In genomic region chr20:54879393-54879792, GRCh38 we compare ENCODE assay signal across 39 cellular contexts.
"Had no signal": no experiment of that assay in that cellular context is flagged by ENCODE, and none has a peak within 500 bp of the region (broad histone marks: within the 10 kb centered on the region; RNA-seq: fewer than 3 reads in every experiment).

No MANE protein-coding gene starts in this region.

- H3K27me3 ChIP-seq: adrenal gland, ascending aorta, body of pancreas, brain microvascular endothelial cell, breast epithelium, cardiac muscle cell had no signal

- H3K4me3 Mint-ChIP-seq: activated naive CD4-positive, alpha-beta T cell treated with anti-CD3 and anti-CD28 coated beads for 36 hours; activated naive CD4-positive, alpha-beta T cell treated with anti-CD3 and anti-CD28 coated beads, Interleukin-2, amount 10 ng/mL, durations not matched to agents 7 days and 5 days; activated naive CD4-positive, alpha-beta T cell treated with anti-CD3 and anti-CD28 coated beads, Interleukin-2, amount 50 U/mL, for 24 hours; activated naive CD8-positive, alpha-beta T cell; activated naive CD8-positive, alpha-beta T cell treated with anti-CD3 and anti-CD28 coated beads for 36 hours; activated naive CD8-positive, alpha-beta T cell treated with anti-CD3 and anti-CD28 coated beads, Interleukin-2, amount 10 ng/mL, durations not matched to agents 7 days and 5 days; activated naive CD8-positive, alpha-beta T cell treated with anti-CD3 and anti-CD28 coated beads, Interleukin-2, amount 50 U/mL, for 24 hours; activated T-cell treated with anti-CD3 and anti-CD28 coated beads, Interleukin-2, amount 50 U/mL, for 24 hours; activated T-cell treated with anti-CD3 and anti-CD28 coated beads, Interleukin-2, amount 50 U/mL, for 4 hours; activated T-cell treated with anti-CD3 and anti-CD28 coated beads, Interleukin-2, amount 50 U/mL, for 72 hours; activated T-helper 1 cell treated with anti-CD3 and anti-CD28 coated beads, Interleukin-12 subunit alpha, Interleukin-12 subunit beta, Interleukin-2, Interleukin-4 antibody, amounts not matched to agents 30 ng/mL and 10 ng/mL and 1 ng/mL, durations not matched to agents 14 hours and 24 hours and 36 hours; activated T-helper 17 cell treated with anti-CD3 and anti-CD28 coated beads, Interleukin-2, amount 50 U/mL, for 72 hours; brain; central memory CD8-positive, alpha-beta T cell had no signal

- H3K9me3 ChIP-seq: adrenal gland, ascending aorta, body of pancreas had no signal

- H3K9me3 Mint-ChIP-seq: activated naive CD4-positive, alpha-beta T cell treated with anti-CD3 and anti-CD28 coated beads, Interleukin-2, amount 50 U/mL, for 24 hours; central memory CD8-positive, alpha-beta T cell had no signal

- H3K36me3 Mint-ChIP-seq: activated naive CD4-positive, alpha-beta T cell treated with anti-CD3 and anti-CD28 coated beads, Interleukin-2, amount 10 ng/mL, durations not matched to agents 7 days and 5 days; activated naive CD4-positive, alpha-beta T cell treated with anti-CD3 and anti-CD28 coated beads, Interleukin-2, amount 50 U/mL, for 24 hours; activated naive CD4-positive, alpha-beta T cell treated with anti-CD3 and anti-CD28 coated beads, Interleukin-2, amount 50 U/mL, for 72 hours; activated naive CD8-positive, alpha-beta T cell; activated naive CD8-positive, alpha-beta T cell treated with anti-CD3 and anti-CD28 coated beads for 36 hours; activated naive CD8-positive, alpha-beta T cell treated with anti-CD3 and anti-CD28 coated beads, Interleukin-2, amount 10 ng/mL, durations not matched to agents 7 days and 5 days; brain had no signal

- H3K27me3 Mint-ChIP-seq: activated naive CD4-positive, alpha-beta T cell treated with anti-CD3 and anti-CD28 coated beads, Interleukin-2, amount 10 ng/mL, durations not matched to agents 7 days and 5 days; activated naive CD8-positive, alpha-beta T cell; activated naive CD8-positive, alpha-beta T cell treated with anti-CD3 and anti-CD28 coated beads for 36 hours; activated naive CD8-positive, alpha-beta T cell treated with anti-CD3 and anti-CD28 coated beads, Interleukin-2, amount 10 ng/mL, durations not matched to agents 7 days and 5 days; activated naive CD8-positive, alpha-beta T cell treated with anti-CD3 and anti-CD28 coated beads, Interleukin-2, amount 50 U/mL, for 24 hours; activated T-cell treated with anti-CD3 and anti-CD28 coated beads, Interleukin-2, amount 50 U/mL, for 24 hours; activated T-helper 17 cell treated with anti-CD3 and anti-CD28 coated beads, Interleukin-2, amount 50 U/mL, for 72 hours; brain; central memory CD8-positive, alpha-beta T cell had no signal

- FAIRE-seq: astrocyte, bronchial epithelial cell had no signal

- H3K4me1 ChIP-seq: adrenal gland, ascending aorta, body of pancreas, breast epithelium had no signal

- H3K4me1 Mint-ChIP-seq: activated naive CD4-positive, alpha-beta T cell treated with anti-CD3 and anti-CD28 coated beads, Interleukin-2, amount 10 ng/mL, durations not matched to agents 7 days and 5 days; activated naive CD4-positive, alpha-beta T cell treated with anti-CD3 and anti-CD28 coated beads, Interleukin-2, amount 50 U/mL, for 24 hours; activated naive CD8-positive, alpha-beta T cell treated with anti-CD3 and anti-CD28 coated beads for 36 hours; activated naive CD8-positive, alpha-beta T cell treated with anti-CD3 and anti-CD28 coated beads, Interleukin-2, amount 10 ng/mL, durations not matched to agents 7 days and 5 days; activated naive CD8-positive, alpha-beta T cell treated with anti-CD3 and anti-CD28 coated beads, Interleukin-2, amount 50 U/mL, for 24 hours; activated T-helper 17 cell treated with anti-CD3 and anti-CD28 coated beads, Interleukin-2, amount 50 U/mL, for 72 hours; brain; central memory CD8-positive, alpha-beta T cell had no signal

- H3K27ac Mint-ChIP-seq: activated naive CD4-positive, alpha-beta T cell treated with anti-CD3 and anti-CD28 coated beads for 36 hours; activated naive CD4-positive, alpha-beta T cell treated with anti-CD3 and anti-CD28 coated beads, Interleukin-2, amount 10 ng/mL, durations not matched to agents 7 days and 5 days; activated naive CD4-positive, alpha-beta T cell treated with anti-CD3 and anti-CD28 coated beads, Interleukin-2, amount 50 U/mL, for 24 hours; activated naive CD4-positive, alpha-beta T cell treated with anti-CD3 and anti-CD28 coated beads, Interleukin-2, amount 50 U/mL, for 72 hours; activated naive CD8-positive, alpha-beta T cell; activated naive CD8-positive, alpha-beta T cell treated with anti-CD3 and anti-CD28 coated beads for 36 hours; activated naive CD8-positive, alpha-beta T cell treated with anti-CD3 and anti-CD28 coated beads, Interleukin-2, amount 10 ng/mL, durations not matched to agents 7 days and 5 days; activated naive CD8-positive, alpha-beta T cell treated with anti-CD3 and anti-CD28 coated beads, Interleukin-2, amount 50 U/mL, for 24 hours; activated T-cell treated with anti-CD3 and anti-CD28 coated beads, Interleukin-2, amount 50 U/mL, for 24 hours; activated T-cell treated with anti-CD3 and anti-CD28 coated beads, Interleukin-2, amount 50 U/mL, for 72 hours; activated T-helper 1 cell treated with anti-CD3 and anti-CD28 coated beads, Interleukin-12 subunit alpha, Interleukin-12 subunit beta, Interleukin-2, Interleukin-4 antibody, amounts not matched to agents 30 ng/mL and 10 ng/mL and 1 ng/mL, durations not matched to agents 14 hours and 24 hours and 36 hours; activated T-helper 17 cell treated with anti-CD3 and anti-CD28 coated beads, Interleukin-2, amount 50 U/mL, for 72 hours; activated T-helper 2 cell treated with anti-CD3 and anti-CD28 coated beads, Interferon-gamma antibody, Interleukin-2, Interleukin-4, amounts not matched to agents 10 μg/mL and 5 μg/mL and 100 μg/mL, durations not matched to agents 14 hours and 24 hours and 36 hours; brain had no signal

- DNase-seq: activated effector memory CD4-positive, alpha-beta T cell treated with anti-CD3 and anti-CD28 coated beads, Interleukin-2, amount 50 U/mL, for 16 hours; activated effector memory CD4-positive, alpha-beta T cell treated with Interleukin-2 at 50 U/mL for 16 hours; activated gamma-delta T cell; activated gamma-delta T cell treated with Interleukin-2 at 50 U/mL for 16 hours; activated naive CD4-positive, alpha-beta T cell; activated naive CD4-positive, alpha-beta T cell treated with anti-CD3 and anti-CD28 coated beads for 36 hours; activated naive CD4-positive, alpha-beta T cell treated with anti-CD3 and anti-CD28 coated beads, Interleukin-2, amount 10 ng/mL, durations not matched to agents 7 days and 5 days; activated naive CD4-positive, alpha-beta T cell treated with anti-CD3 and anti-CD28 coated beads, Interleukin-2, amount 50 U/mL, for 16 hours; activated naive CD4-positive, alpha-beta T cell treated with Interleukin-2 at 50 U/mL for 16 hours; activated naive CD8-positive, alpha-beta T cell treated with anti-CD3 and anti-CD28 coated beads for 36 hours; activated naive CD8-positive, alpha-beta T cell treated with anti-CD3 and anti-CD28 coated beads, Interleukin-2, amount 10 ng/mL, durations not matched to agents 7 days and 5 days; activated naive CD8-positive, alpha-beta T cell treated with anti-CD3 and anti-CD28 coated beads, Interleukin-2, amount 50 U/mL, for 24 hours; activated T-cell treated with anti-CD3 and anti-CD28 coated beads, Interleukin-2, amount 50 U/mL, for 24 hours; activated T-cell treated with anti-CD3 and anti-CD28 coated beads, Interleukin-2, amount 50 U/mL, for 4 hours; activated T-cell treated with anti-CD3 and anti-CD28 coated beads, Interleukin-2, amount 50 U/mL, for 48 hours; activated T-cell treated with anti-CD3 and anti-CD28 coated beads, Interleukin-2, amount 50 U/mL, for 72 hours; adrenal gland; amniotic stem cell; amygdala; anterior cingulate cortex; aorta; body of pancreas; brain microvascular endothelial cell; caudate nucleus; central memory CD4-positive, alpha-beta T cell; cerebellar nuclear complex had no signal

- ATAC-seq: activated naive CD4-positive, alpha-beta T cell treated with anti-CD3 and anti-CD28 coated beads, Interleukin-2, amount 50 U/mL, for 72 hours; activated naive CD8-positive, alpha-beta T cell treated with anti-CD3 and anti-CD28 coated beads, Interleukin-2, amount 50 U/mL, for 24 hours; activated T-cell treated with anti-CD3 and anti-CD28 coated beads, Interleukin-2, amount 50 U/mL, for 4 hours; activated T-cell treated with anti-CD3 and anti-CD28 coated beads, Interleukin-2, amount 50 U/mL, for 72 hours; activated T-helper 17 cell treated with anti-CD3 and anti-CD28 coated beads, Interleukin-2, amount 50 U/mL, for 72 hours; body of pancreas had no signal

- H3K27ac ChIP-seq: adrenal gland, ascending aorta, body of pancreas, brain microvascular endothelial cell, breast epithelium, cardiac muscle cell had no signal

- H3K36me3 ChIP-seq: adrenal gland, ascending aorta, brain microvascular endothelial cell, breast epithelium, cardiac muscle cell had no signal

- H3K4me3 ChIP-seq: adrenal gland, ascending aorta, body of pancreas, breast epithelium, cardiac muscle cell had no signal
